Comparison of ENCODE assay signal across 24 cellular contexts in the genomic region with DNA sequence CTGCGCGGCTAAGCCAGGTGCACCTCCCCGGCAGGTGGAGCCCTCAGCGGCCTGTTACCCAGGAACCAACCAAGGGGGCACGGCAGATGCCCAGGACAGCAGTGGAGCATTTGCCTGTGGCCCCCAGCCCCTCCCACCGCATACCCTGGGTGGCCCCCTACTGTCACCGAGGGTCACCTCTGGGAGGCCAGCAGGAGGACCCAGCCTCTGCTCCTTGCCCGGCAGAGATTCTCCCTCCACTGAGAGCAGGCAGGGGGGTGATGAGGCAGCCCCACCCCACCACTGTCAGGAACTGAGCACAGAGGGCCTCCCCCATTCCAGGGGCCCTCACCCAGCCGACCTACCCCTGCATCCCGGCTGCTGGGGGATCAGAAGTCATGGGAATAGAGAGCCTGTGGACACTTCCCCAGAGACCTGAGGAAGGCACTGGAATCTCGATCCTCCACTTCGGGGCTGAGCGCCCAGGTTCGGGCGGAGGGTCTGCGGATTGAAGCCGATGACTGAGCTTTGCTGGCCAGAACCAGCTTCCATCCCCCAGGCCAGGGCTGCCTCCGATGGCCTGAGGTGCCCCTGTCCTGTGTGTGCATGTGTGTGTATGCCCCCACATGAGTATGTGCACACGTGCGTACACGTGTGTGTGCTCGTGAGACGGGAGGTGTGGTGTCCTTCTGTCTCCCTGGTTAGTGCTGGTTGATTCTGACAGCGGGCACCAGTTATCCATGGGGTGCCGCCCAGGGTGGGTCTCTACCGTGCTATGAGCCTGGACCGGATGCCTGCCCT. TPM values are rescaled to one million over a fixed set of nuclear protein-coding genes. Genes with fewer than 3 reads are reported as not detected.
DNase-seq lines count a peak whose midpoint lies in the region; TF ChIP-seq lines count a peak whose summit lies in the region.
"Had no signal": no experiment of that assay in that cellular context is flagged by ENCODE, and none has a peak within 500 bp of the region (broad histone marks: within the 10 kb centered on the region; RNA-seq: fewer than 3 reads in every experiment).

QRFP (minus strand) TSS at position 580 of the 780 bp plus-strand sequence. CDS start 2,974 bp downstream, outside the sequence.

- no CpG with 5 or more reads among the region's 27 CpGs for WGBS in trophoblast cell (ENCODE audit: extremely low coverage, insufficient coverage, insufficient read length)
- WGBS in testis, 2 donors: 84 to 88% methylated on average over 14 to 27 of the region's 27 CpGs

- peaks cover 12% of the 10 kb centered on the region for H3K27me3 Mint-ChIP-seq in MCF 10A (ENCODE audit: insufficient read depth, unreplicated experiment)

- no peak within 1 kb of the TSS for H3K14ac ChIP-seq in trophoblast cell (ENCODE audit: low read length)

- H3K27ac Mint-ChIP-seq in MCF 10A (ENCODE audit: low read depth, unreplicated experiment): no peak within 1 kb of the TSS
- H3K27ac Mint-ChIP-seq: activated CD4-positive, alpha-beta T cell treated with anti-CD3 and anti-CD28 coated beads for 36 hours had no signal

- H3K4me3 ChIP-seq in breast epithelium: no peak within 1 kb of the TSS
- H3K4me3 ChIP-seq in Karpas-422 (ENCODE audit: low read length): no peak within 1 kb of the TSS
- H3K4me3 ChIP-seq in WERI-Rb-1 (ENCODE audit: low read depth, low read length): no peak within 1 kb of the TSS
- peak within 1 kb of the TSS; percentile 41 for H3K4me3 ChIP-seq in trophoblast cell (ENCODE audit: low read depth, low read length)
- H3K4me3 ChIP-seq in testis: no peak within 1 kb of the TSS
- H3K4me3 ChIP-seq: hepatocyte, right atrium auricular region had no signal

- H3K9me2 ChIP-seq in Karpas-422 (replicated peaks; ENCODE audit: insufficient read depth, low read length): no peaks in the 10 kb centered on the region

- H4K8ac ChIP-seq in trophoblast cell (ENCODE audit: low read depth, low read length): no peak within 1 kb of the TSS

- CTCF ChIA-PET in MCF 10A (lab: Yijun Ruan, JAX): interaction anchor here (0.7 to 2.2 kb wide), 3 partner anchors 150 to 286 kb away, joined by 3 to 7 read pairs (median 5); no protein-coding TSS in a partner anchor

- BruUV-seq in MCF 10A (replicated peaks; lab: Mats Ljungman, UMichigan): no TSS peak

- H3K79me2 ChIP-seq in Karpas-422 (ENCODE audit: low read length) (no peaks in the 10 kb centered on the region), trophoblast cell (ENCODE audit: control insufficient read depth, insufficient read depth, low read length, poor library complexity) (no peaks in the 10 kb centered on the region)
- H3K79me2 ChIP-seq: hepatocyte had no signal

- no peak within 1 kb of the TSS for H2BK12ac ChIP-seq in trophoblast cell (ENCODE audit: low read length)

- no peaks in the 10 kb centered on the region for H3K9me3 Mint-ChIP-seq in MCF 10A (ENCODE audit: unreplicated experiment)

- no peak within 1 kb of the TSS for H2AFZ ChIP-seq in Karpas-422 (ENCODE audit: low read length)
- H2AFZ ChIP-seq in trophoblast cell (ENCODE audit: insufficient read depth, low read length, poor library complexity): no peak within 1 kb of the TSS
- H2AFZ ChIP-seq: hepatocyte had no signal

- no peak within 1 kb of the TSS for H2AK5ac ChIP-seq in trophoblast cell (ENCODE audit: low read length)

- DNase-seq in MCF 10A (ENCODE audit: unreplicated experiment) (no peak), breast epithelium (ENCODE audit: low spot score in 2 of 2) (no peak), Karpas-422 (peak; percentile 52), WERI-Rb-1 (peak; percentile 31), trophoblast cell (peak in 1 of 2 donors; percentile 18), testis (no peak), NCI-H345 (lab: John Stamatoyannopoulos, UW) (no peak), NCI-H2107 (lab: John Stamatoyannopoulos, UW) (no peak)
- DNase-seq: activated CD4-positive, alpha-beta T cell treated with anti-CD3 and anti-CD28 coated beads for 36 hours; activated CD8-positive, alpha-beta memory T cell treated with anti-CD3 and anti-CD28 coated beads, Interleukin-2, amount 50 U/mL, for 4 hours; activated gamma-delta T cell; cerebellar nuclear complex; KBM-7; kidney glomerular epithelial cell; midbrain; NCI-H1105; NCI-H226; stimulated activated naive CD4-positive, alpha-beta T cell treated with Interleukin-2 at 50 U/mL for 16 hours had no signal

- peaks cover 26% of the 10 kb centered on the region for H3K36me3 Mint-ChIP-seq in MCF 10A (ENCODE audit: insufficient read depth, unreplicated experiment)

- no peak within 1 kb of the TSS for H2BK120ac ChIP-seq in trophoblast cell (ENCODE audit: insufficient read depth, low read length, poor library complexity)

- peaks cover 6% of the 10 kb centered on the region; the same call in 1 of the 2 replicates for H4K20me1 ChIP-seq in Karpas-422 (ENCODE audit: insufficient read depth, low read depth, low read length)

- peaks cover 0 to 7% of the 10 kb centered on the region in 2 donors for H3K27me3 ChIP-seq in breast epithelium
- H3K27me3 ChIP-seq in Karpas-422 (ENCODE audit: low read length): no peaks in the 10 kb centered on the region
- H3K27me3 ChIP-seq in WERI-Rb-1 (ENCODE audit: insufficient read depth, low read depth, severe bottlenecking): no peaks in the 10 kb centered on the region
- no peaks in the 10 kb centered on the region for H3K27me3 ChIP-seq in trophoblast cell (ENCODE audit: insufficient read depth, low read length)
- no peaks in the 10 kb centered on the region for H3K27me3 ChIP-seq in testis
- H3K27me3 ChIP-seq: hepatocyte, right atrium auricular region had no signal

- peak; percentile 7 for TF ChIP-seq CTCF in MCF 10A (IDR thresholded peaks at IDR 0.05; ENCODE audit: unreplicated experiment)
- TF ChIP-seq CTCF in breast epithelium (IDR thresholded peaks at IDR 0.05): no peak
- 0 out of 2 replicates have a peak, but pooled peaks have one; percentile 12 for TF ChIP-seq CTCF in WERI-Rb-1 (IDR thresholded peaks at IDR 0.05; ENCODE audit: low read depth, low read length)
- no peak for TF ChIP-seq CTCF in testis (IDR thresholded peaks at IDR 0.05)

- H3K27ac ChIP-seq in breast epithelium (no peak within 1 kb of the TSS), Karpas-422 (ENCODE audit: low read length) (no peak within 1 kb of the TSS), WERI-Rb-1 (no peak within 1 kb of the TSS), trophoblast cell (ENCODE audit: low read depth, low read length) (no peak within 1 kb of the TSS), testis (no peak within 1 kb of the TSS)
- H3K27ac ChIP-seq: hepatocyte, neutrophil had no signal

- H3K4me1 Mint-ChIP-seq in MCF 10A (ENCODE audit: insufficient read depth, unreplicated experiment): no peaks in the 10 kb centered on the region
- H3K4me1 Mint-ChIP-seq: activated CD4-positive, alpha-beta T cell treated with anti-CD3 and anti-CD28 coated beads for 36 hours had no signal

- intact Hi-C loops in MCF 10A (cut with micrococcal nuclease) (loop anchor here (1.0 kb wide), 1 partner anchor 45 kb away; no protein-coding TSS in a partner anchor), breast epithelium (cut with DNase I; ENCODE audit: low total_unique reads) (no loop called here), testis (cut with DNase I; ENCODE audit: low total_unique reads) (no loop called here)

- H3K9ac ChIP-seq in Karpas-422 (ENCODE audit: low read length): no peak within 1 kb of the TSS
- H3K9ac ChIP-seq in trophoblast cell (ENCODE audit: low read length): no peak within 1 kb of the TSS

- no peaks in the 10 kb centered on the region for H3K4me1 ChIP-seq in breast epithelium
- H3K4me1 ChIP-seq in Karpas-422 (ENCODE audit: low read length): no peaks in the 10 kb centered on the region
- H3K4me1 ChIP-seq in trophoblast cell (ENCODE audit: control insufficient read depth in 1 of 2, insufficient read depth in 2 of 2, low read length in 2 of 2): no peaks in the 10 kb centered on the region
- peaks cover 36% of the 10 kb centered on the region for H3K4me1 ChIP-seq in testis

- H3K18ac ChIP-seq in trophoblast cell (ENCODE audit: low read length): no peak within 1 kb of the TSS

- H4K91ac ChIP-seq in trophoblast cell (ENCODE audit: low read depth, low read length): no peak within 1 kb of the TSS

- H3K79me1 ChIP-seq in trophoblast cell (ENCODE audit: low read length): no peaks in the 10 kb centered on the region

- H3K9me3 ChIP-seq in breast epithelium (no peaks in the 10 kb centered on the region), Karpas-422 (ENCODE audit: low read length) (no peaks in the 10 kb centered on the region), WERI-Rb-1 (ENCODE audit: severe bottlenecking) (no peaks in the 10 kb centered on the region), trophoblast cell (ENCODE audit: insufficient read depth, low read depth, low read length) (no peaks in the 10 kb centered on the region), testis (no peaks in the 10 kb centered on the region)
- H3K9me3 ChIP-seq: neutrophil, right atrium auricular region had no signal

- POLR2A ChIA-PET in MCF 10A (lab: Yijun Ruan, JAX): no interaction called here

- H3K4ac ChIP-seq in trophoblast cell (ENCODE audit: low read depth, low read length): no peak within 1 kb of the TSS

- no peak for TF ChIP-seq POLR2A in breast epithelium (IDR thresholded peaks at IDR 0.05)
- TF ChIP-seq POLR2A in testis (IDR thresholded peaks at IDR 0.05): no peak

- H3K4me3 Mint-ChIP-seq in MCF 10A (ENCODE audit: unreplicated experiment): no peak within 1 kb of the TSS
- H3K4me3 Mint-ChIP-seq: activated CD4-positive, alpha-beta T cell treated with anti-CD3 and anti-CD28 coated beads for 36 hours had no signal

- no peaks in the 10 kb centered on the region for H3K36me3 ChIP-seq in breast epithelium
- no peaks in the 10 kb centered on the region for H3K36me3 ChIP-seq in Karpas-422 (ENCODE audit: insufficient read depth, low read length)
- H3K36me3 ChIP-seq in WERI-Rb-1: peaks cover 20% of the 10 kb centered on the region
- H3K36me3 ChIP-seq in trophoblast cell (ENCODE audit: control insufficient read depth in 1 of 2, insufficient read depth in 2 of 2, low read length in 2 of 2): peaks cover 8 to 17% of the 10 kb centered on the region in 2 experiments
- no peaks in the 10 kb centered on the region for H3K36me3 ChIP-seq in testis (ENCODE audit: low read depth, missing control alignments)
- H3K36me3 ChIP-seq: neutrophil had no signal

- H3K4me2 ChIP-seq in Karpas-422 (ENCODE audit: low read depth, low read length, poor library complexity, severe bottlenecking) (no peak within 1 kb of the TSS), trophoblast cell (ENCODE audit: low read length) (no peak within 1 kb of the TSS)
- H3K4me2 ChIP-seq: hepatocyte had no signal

- no peak within 1 kb of the TSS for H2BK5ac ChIP-seq in trophoblast cell (ENCODE audit: low read depth, low read length, poor library complexity)

- H4K12ac ChIP-seq in trophoblast cell (ENCODE audit: low read depth, low read length): no peak within 1 kb of the TSS

- H3K23ac ChIP-seq in trophoblast cell (ENCODE audit: low read length): no peak within 1 kb of the TSS

RNA-seq across cellular contexts. Expression of gene QRFP, which starts in this region (rescaled TPM):
- total RNA-seq in MCF 10A (2022) (not detected in 2 replicates), breast epithelium (not detected), testis (under 1 TPM in 1 of 2 donors, not detected in 1; 0.24 TPM)
- total RNA-seq in Karpas-422 (2014; rRNA removed; shearing (Covaris generic); ENCODE audit: low replicate concordance): not detected in 2 replicates
- 0.10 and 0.11 TPM in 2 replicates for polyA plus RNA-seq in trophoblast cell (2013)
- not detected for polyA plus RNA-seq in testis (ENCODE audit: insufficient read depth, low read depth, low replicate concordance)
- total RNA-seq: activated CD4-positive, alpha-beta T cell treated with anti-CD3 and anti-CD28 coated beads for 36 hours; G401; hepatocyte; right atrium auricular region; SK-MEL-5; urinary bladder had no signal

Comparison
In these comparisons a context has a peak if more than half of its experiments do, and no peak if none do; other contexts are left out.
1. CTCF ChIP-seq: peak in MCF 10A (single experiment) and WERI-Rb-1 (single experiment); none in breast epithelium (0 of 3) and testis (0 of 3).
2. Peak in DNase-seq in Karpas-422; RNA of the gene not detected or under 1 TPM.